Comparison of ENCODE assay signal across 8 cellular contexts in genomic region chr1:247936965-247937734, GRCh38. TPM values are rescaled to one million over a fixed set of nuclear protein-coding genes. Genes with fewer than 3 reads are reported as not detected.
DNase-seq lines count a peak whose midpoint lies in the region; ATAC-seq and TF ChIP-seq lines count a peak whose summit lies in the region.
"Not testable (repeated sequence)": the region's sequence is repeated elsewhere in the genome, so short reads cannot be mapped to it uniquely, and the experiment has no call there.

No MANE protein-coding gene starts in this region.

- POLR2A ChIA-PET in SK-N-SH (lab: Yijun Ruan, JAX) = not testable (repeated sequence)

- not testable (repeated sequence) for H4K20me1 ChIP-seq in SK-N-SH (ENCODE audit: insufficient read depth)

- DNase-seq in SK-N-SH (peak; percentile 84), activated gamma-delta T cell treated with Interleukin-2 at 50 U/mL for 16 hours (peak; percentile 80), foreskin melanocyte (peak; percentile 28), nephron progenitor cell (peak; percentile 84)

- 13% methylated on average over 27 of the region's 44 CpGs for WGBS in SK-N-SH (ENCODE audit: low lambda C conversion rate)

- TF ChIP-seq EP300 in SK-N-SH (IDR thresholded peaks at IDR 0.05; ENCODE audit: borderline replicate concordance in 1 of 2, low read depth in 1 of 2, low read length in 1 of 2) = not testable (repeated sequence)

- peak overlapping the region; percentile 81; the same call in 1 of the 2 replicates for H2AFZ ChIP-seq in SK-N-SH (ENCODE audit: low read depth)

- CTCF ChIA-PET in SK-N-SH (lab: Yijun Ruan, JAX) = interaction anchor here (0.7 to 1.7 kb wide), 6 partner anchors 10 to 16 kb away, joined by 3 to 4 read pairs (median 3); partner anchors contain the start of gene OR2AJ1

- TF ChIP-seq CTCF in SK-N-SH (IDR thresholded peaks at IDR 0.05) (peak; percentile 86), nephron progenitor cell (IDR thresholded peaks at IDR 0.05) (peak; percentile 68)

- peak overlapping the region; percentile 74 for H3K4me3 Mint-ChIP-seq in nephron progenitor cell
- H3K4me3 Mint-ChIP-seq in stimulated activated memory B cell treated with anti-CD40 and anti-IgM and Interleukin-4, amounts not matched to agents 10 μg/mL and 1 μg/mL and 100 μg/mL, for 72 hours = peak overlapping the region; percentile 77

- H3K4me1 ChIP-seq in ES-I3 (ENCODE audit: insufficient read depth, low read length); HUES6 (ENCODE audit: control insufficient read depth, insufficient read depth, low read length); SK-N-SH (ENCODE audit: control insufficient read depth in 1 of 2, insufficient read depth in 2 of 2, low read depth in 1 of 2, low read length in 1 of 2): not testable (repeated sequence)

- not testable (repeated sequence) for H3K36me3 Mint-ChIP-seq in nephron progenitor cell (ENCODE audit: low read depth); stimulated activated memory B cell treated with anti-CD40 and anti-IgM and Interleukin-4, amounts not matched to agents 10 μg/mL and 1 μg/mL and 100 μg/mL, for 72 hours

- H3K36me3 ChIP-seq in ES-I3 (ENCODE audit: insufficient read depth, low read length); HUES6 (ENCODE audit: control insufficient read depth, insufficient read depth, low read length); SK-N-SH (replicated peaks in 1 of 2; ENCODE audit: control insufficient read depth in 1 of 2, insufficient read depth in 2 of 2, low read length in 1 of 2): not testable (repeated sequence)

- H3K4me3 ChIP-seq in HUES6 (ENCODE audit: low read depth, low read length) (peak overlapping the region; percentile 80), SK-N-SH (ENCODE audit: low read depth in 2 of 2, low read length in 1 of 2) (peak overlapping the region; percentile 49 to 62)

- peak; percentile 100 for ATAC-seq in GM21825 (IDR thresholded peaks at IDR 0.05; ENCODE audit: unreplicated experiment)
- peak; percentile 96 for ATAC-seq in stimulated activated memory B cell treated with anti-CD40 and anti-IgM and Interleukin-4, amounts not matched to agents 10 μg/mL and 1 μg/mL and 100 μg/mL, for 72 hours

- H3K27ac Mint-ChIP-seq in nephron progenitor cell; stimulated activated memory B cell treated with anti-CD40 and anti-IgM and Interleukin-4, amounts not matched to agents 10 μg/mL and 1 μg/mL and 100 μg/mL, for 72 hours: not testable (repeated sequence)

- H3K27me3 ChIP-seq in HUES6 (ENCODE audit: control insufficient read depth, insufficient read depth, low read length); SK-N-SH (ENCODE audit: insufficient read depth): not testable (repeated sequence)

- not testable (repeated sequence) for H3K9me3 ChIP-seq in ES-I3 (ENCODE audit: control insufficient read depth, insufficient read depth, low read length); SK-N-SH
- H3K9me3 ChIP-seq in HUES6 (ENCODE audit: control insufficient read depth, insufficient read depth, low read depth, low read length) = peaks cover 32% of the 10 kb centered on the region

- not testable (repeated sequence) for H3F3A ChIP-seq in SK-N-SH (replicated peaks; ENCODE audit: insufficient read depth)

- peak overlapping the region; percentile 89 for H3K9ac ChIP-seq in ES-I3 (ENCODE audit: low read depth, low read length)
- H3K9ac ChIP-seq in HUES6 (ENCODE audit: low read length) = peak overlapping the region; percentile 61
- peak overlapping the region; percentile 35; the same call in 1 of the 2 replicates for H3K9ac ChIP-seq in SK-N-SH

- not testable (repeated sequence) for H3K9me2 ChIP-seq in SK-N-SH

- not testable (repeated sequence) for H3K79me2 ChIP-seq in SK-N-SH (ENCODE audit: insufficient read depth)

- H3K27me3 Mint-ChIP-seq in nephron progenitor cell (ENCODE audit: low read depth, poor library complexity) = peaks cover 15% of the 10 kb centered on the region
- H3K27me3 Mint-ChIP-seq in stimulated activated memory B cell treated with anti-CD40 and anti-IgM and Interleukin-4, amounts not matched to agents 10 μg/mL and 1 μg/mL and 100 μg/mL, for 72 hours = not testable (repeated sequence)

- not testable (repeated sequence) for H3K27ac ChIP-seq in HUES6 (ENCODE audit: low read depth, low read length); SK-N-SH (ENCODE audit: low read depth in 2 of 2, low read length in 1 of 2)

- not testable (repeated sequence) for H3K4me1 Mint-ChIP-seq in nephron progenitor cell; stimulated activated memory B cell treated with anti-CD40 and anti-IgM and Interleukin-4, amounts not matched to agents 10 μg/mL and 1 μg/mL and 100 μg/mL, for 72 hours

- peaks cover 30% of the 10 kb centered on the region for H3K9me3 Mint-ChIP-seq in nephron progenitor cell
- H3K9me3 Mint-ChIP-seq in stimulated activated memory B cell treated with anti-CD40 and anti-IgM and Interleukin-4, amounts not matched to agents 10 μg/mL and 1 μg/mL and 100 μg/mL, for 72 hours = not testable (repeated sequence)

- H3K4me2 ChIP-seq in SK-N-SH = peak overlapping the region; percentile 72

- peak; percentile 57 for TF ChIP-seq RAD21 in SK-N-SH (IDR thresholded peaks at IDR 0.05; ENCODE audit: low read length)

TF ChIP-seq in SK-N-SH, 30 proteins besides CTCF, POLR2A, EP300 and RAD21:
- TF ChIP-seq SMC3 (IDR thresholded peaks at IDR 0.05; ENCODE audit: low read depth, low read length) (peak; percentile 53), MAX (IDR thresholded peaks at IDR 0.05; ENCODE audit: low read depth) (0 out of 2 replicates have a peak, but pooled peaks have one; percentile 13), ELF1 (IDR thresholded peaks at IDR 0.05) (0 out of 2 replicates have a peak, but pooled peaks have one; percentile 17), NRF1 (IDR thresholded peaks at IDR 0.05; ENCODE audit: low read depth, low read length) (peak; percentile 34; the same call in 1 of the 2 replicates)

RNA-seq across cellular contexts. Expression of gene OR2L8, which starts 11.5 kb away (rescaled TPM):
- polyA plus RNA-seq in SK-N-SH (2012; rRNA removed) = not detected in 2 replicates
- polyA plus RNA-seq in SK-N-SH (2012; cell fraction: cytosol; rRNA removed) = not detected in 2 replicates
- polyA plus RNA-seq in SK-N-SH (2012; cell fraction: nucleus; rRNA removed) = 0.13 TPM in 1 of 2 replicates, not detected in the other

RNA-seq across cellular contexts. Expression of gene OR2AJ1, which starts 12.5 kb away (rescaled TPM):
- polyA plus RNA-seq in SK-N-SH (2012; rRNA removed) = not detected in 2 replicates
- not detected in 2 replicates for polyA plus RNA-seq in SK-N-SH (2012; cell fraction: cytosol; rRNA removed)
- not detected in 2 replicates for polyA plus RNA-seq in SK-N-SH (2012; cell fraction: nucleus; rRNA removed)

RNA-seq across cellular contexts. Expression of gene OR2T8, which starts 17.1 kb away (rescaled TPM):
- not detected in 2 replicates for polyA plus RNA-seq in SK-N-SH (2012; rRNA removed)
- not detected in 2 replicates for polyA plus RNA-seq in SK-N-SH (2012; cell fraction: cytosol; rRNA removed)
- not detected in 2 replicates for polyA plus RNA-seq in SK-N-SH (2012; cell fraction: nucleus; rRNA removed)

RNA-seq across cellular contexts. Expression of gene OR2AK2, which starts 27.9 kb away (rescaled TPM):
- 0.06 TPM in 1 of 2 replicates, not detected in the other for polyA plus RNA-seq in SK-N-SH (2012; rRNA removed)
- polyA plus RNA-seq in SK-N-SH (2012; cell fraction: cytosol; rRNA removed) = not detected in 2 replicates
- polyA plus RNA-seq in SK-N-SH (2012; cell fraction: nucleus; rRNA removed) = 0.30 TPM in 1 of 2 replicates, not detected in the other

RNA-seq across cellular contexts. Expression of gene OR2W3, which starts 41.8 kb away (rescaled TPM):
- 0.13 TPM in 1 of 2 replicates, not detected in the other for polyA plus RNA-seq in SK-N-SH (2012; rRNA removed)
- polyA plus RNA-seq in SK-N-SH (2012; cell fraction: cytosol; rRNA removed) = 0.08 TPM in 1 of 2 replicates, not detected in the other
- polyA plus RNA-seq in SK-N-SH (2012; cell fraction: nucleus; rRNA removed) = not detected in 2 replicates

Comparison
In these comparisons a context has a peak if more than half of its experiments do, and no peak if none do; other contexts are left out.
1. H3K9ac ChIP-seq: peak in every context shown above with its lines; median percentile 89 in ES-I3; 61 in HUES6; 35 in SK-N-SH.
2. DNase-seq: peak in every context shown above with its lines; median percentile 84 in SK-N-SH; 84 in nephron progenitor cell; 80 in activated gamma-delta T cell treated with Interleukin-2 at 50 U/mL for 16 hours; 28 in foreskin melanocyte.